16 cellular contexts compared by ENCODE assay signal in the genomic region with DNA sequence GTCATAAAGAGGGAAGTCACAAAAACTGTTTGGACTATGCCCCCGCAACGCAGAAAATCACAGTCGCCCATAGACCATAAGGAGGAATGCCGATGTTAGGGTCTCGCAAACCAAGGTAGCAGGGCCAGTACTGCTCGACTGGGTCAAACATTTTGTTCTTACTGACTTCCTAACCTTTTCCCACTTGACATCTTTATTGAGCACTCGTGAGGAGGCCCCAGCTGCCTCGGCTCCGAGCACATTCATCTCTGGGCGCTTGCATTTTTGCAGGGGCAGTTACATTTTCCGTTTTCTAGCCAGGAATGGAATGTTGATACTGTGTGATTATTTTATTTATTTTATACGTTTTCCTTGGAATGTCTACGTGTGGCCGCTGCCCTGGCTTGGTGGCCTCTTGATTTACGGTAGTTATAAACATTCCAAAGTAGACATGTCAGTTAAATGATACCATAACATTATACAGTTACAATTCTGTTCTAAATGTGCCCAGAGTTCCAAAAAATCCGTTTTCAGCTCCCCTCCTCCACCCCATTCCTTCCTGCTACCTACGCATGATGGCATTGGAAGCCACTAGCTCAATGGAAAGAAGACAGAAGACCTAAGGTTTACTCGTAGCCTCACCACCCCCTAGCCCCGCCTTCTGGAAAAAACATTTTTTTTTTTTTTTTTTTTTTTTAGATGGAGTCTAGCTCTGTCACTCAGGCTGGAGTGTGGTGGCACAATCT. TPM values are rescaled to one million over a fixed set of nuclear protein-coding genes. Genes with fewer than 3 reads are reported as not detected.
DNase-seq lines count a peak whose midpoint lies in the region; ATAC-seq, FAIRE-seq and TF ChIP-seq lines count a peak whose summit lies in the region.
"Had no signal": no experiment of that assay in that cellular context is flagged by ENCODE, and none has a peak within 500 bp of the region (broad histone marks: within the 10 kb centered on the region; RNA-seq: fewer than 3 reads in every experiment).

No MANE protein-coding gene starts in this region.

- H3K79me1 ChIP-seq in mesenchymal stem cell (replicated peaks; ENCODE audit: low read length, poor library complexity, severe bottlenecking): no peaks in the 10 kb centered on the region

- H4K8ac ChIP-seq in mesenchymal stem cell (ENCODE audit: low read length): no peak overlapping the region

- H2BK120ac ChIP-seq in mesenchymal stem cell (ENCODE audit: low read depth, low read length): no peak overlapping the region

- no peaks in the 10 kb centered on the region for H3K9me3 ChIP-seq in mesenchymal stem cell (ENCODE audit: control insufficient read depth, low read length)
- H3K9me3 ChIP-seq: BLaER1, heart left ventricle had no signal

- DNase-seq in HFF-Myc (ENCODE audit: extremely low read depth, low read depth) (peak; percentile 22), brain microvascular endothelial cell (peak; percentile 25), mesenchymal stem cell (peak; percentile 60), urothelium cell line (ENCODE audit: low spot score) (peak; percentile 52), NCI-H2081 (lab: John Stamatoyannopoulos, UW) (no peak), GM20000 (ENCODE audit: low spot score) (no peak), GM19240 (ENCODE audit: insufficient read length, low spot score) (no peak)
- DNase-seq: activated naive CD8-positive, alpha-beta T cell treated with anti-CD3 and anti-CD28 coated beads, Interleukin-2, amount 50 U/mL, for 24 hours; activated T-cell treated with anti-CD3 and anti-CD28 coated beads, Interleukin-2, amount 50 U/mL, for 72 hours; naive B cell; NCI-H1105 treated with DMSO at 0.1 percent for 48 hours; NCI-H345 had no signal

- no peak overlapping the region for H3K9ac ChIP-seq in mesenchymal stem cell (ENCODE audit: low read length)
- H3K9ac ChIP-seq: BLaER1 had no signal

- WGBS in mesenchymal stem cell: 25% methylated on average over 12 of the region's 19 CpGs

- no peak overlapping the region for H3K4ac ChIP-seq in mesenchymal stem cell (ENCODE audit: low read depth in 1 of 2, low read length in 2 of 2)

- peak; percentile 46 for FAIRE-seq in urothelium cell line (lab: Jason Lieb, UNC)
- FAIRE-seq: colon had no signal

- no peak overlapping the region for H2BK12ac ChIP-seq in mesenchymal stem cell (ENCODE audit: low read length in 2 of 2)

- no peak overlapping the region for H3K4me3 ChIP-seq in HFF-Myc (replicated peaks; ENCODE audit: low read depth, low read length)
- no peak overlapping the region for H3K4me3 ChIP-seq in brain microvascular endothelial cell (ENCODE audit: low read depth, low read length)
- H3K4me3 ChIP-seq in mesenchymal stem cell (ENCODE audit: insufficient read depth in 1 of 2, low read depth in 1 of 2, low read length in 2 of 2): no peak overlapping the region
- H3K4me3 ChIP-seq: BLaER1, heart left ventricle had no signal

- no peak overlapping the region for H3K14ac ChIP-seq in mesenchymal stem cell (ENCODE audit: low read length in 2 of 2)

- no peak overlapping the region for H3K23ac ChIP-seq in mesenchymal stem cell (ENCODE audit: low read length in 2 of 2)

- peak overlapping the region; percentile 89 for H2AK5ac ChIP-seq in mesenchymal stem cell (ENCODE audit: low read length, severe bottlenecking)

- TF ChIP-seq CTCF in HFF-Myc (IDR thresholded peaks at IDR 0.05; ENCODE audit: low read depth, low read length, missing control alignments): no peak
- no peak for TF ChIP-seq CTCF in brain microvascular endothelial cell (IDR thresholded peaks at IDR 0.05; ENCODE audit: low read depth, low read length, missing control alignments)
- no peak for TF ChIP-seq CTCF in GM20000 (IDR thresholded peaks at IDR 0.05; ENCODE audit: extremely low read depth, missing control alignments)

- no peak overlapping the region for H4K91ac ChIP-seq in mesenchymal stem cell (ENCODE audit: low read length)

- no peak overlapping the region for H2BK15ac ChIP-seq in mesenchymal stem cell (ENCODE audit: low read depth, poor library complexity, severe bottlenecking)

- no peak overlapping the region for H2AFZ ChIP-seq in mesenchymal stem cell (ENCODE audit: low read depth, low read length)

- no peak for ATAC-seq in GM19455 (IDR thresholded peaks at IDR 0.05; ENCODE audit: unreplicated experiment)
- ATAC-seq: activated naive CD8-positive, alpha-beta T cell treated with anti-CD3 and anti-CD28 coated beads, Interleukin-2, amount 50 U/mL, for 24 hours; activated T-cell treated with anti-CD3 and anti-CD28 coated beads, Interleukin-2, amount 50 U/mL, for 72 hours; heart left ventricle had no signal

- H3K27me3 ChIP-seq in brain microvascular endothelial cell (replicated peaks) (no peaks in the 10 kb centered on the region), mesenchymal stem cell (ENCODE audit: control insufficient read depth in 1 of 2, insufficient read depth in 1 of 2, low read length in 2 of 2) (peaks cover 0 to 33% of the 10 kb centered on the region in 2 experiments)
- H3K27me3 ChIP-seq: BLaER1 had no signal

- H3K36me3 ChIP-seq in brain microvascular endothelial cell (replicated peaks): no peaks in the 10 kb centered on the region
- H3K36me3 ChIP-seq in mesenchymal stem cell (ENCODE audit: control insufficient read depth in 1 of 2, insufficient read depth in 2 of 2, low read depth in 1 of 2, low read length in 2 of 2): no peaks in the 10 kb centered on the region
- H3K36me3 ChIP-seq: BLaER1, heart left ventricle had no signal

- peak overlapping the region; percentile 91 for H2BK5ac ChIP-seq in mesenchymal stem cell (ENCODE audit: low read depth, low read length, poor library complexity, severe bottlenecking)

- no peak overlapping the region for H3K18ac ChIP-seq in mesenchymal stem cell (ENCODE audit: low read depth in 1 of 2, low read length in 2 of 2)

- peak overlapping the region; percentile 31 for H3K4me2 ChIP-seq in mesenchymal stem cell (ENCODE audit: low read length, poor library complexity, severe bottlenecking)
- H3K4me2 ChIP-seq: BLaER1 had no signal

- H3K4me1 ChIP-seq in mesenchymal stem cell (ENCODE audit: control insufficient read depth, insufficient read depth, low read depth, low read length): peaks cover 26% of the 10 kb centered on the region

- in situ Hi-C loops in brain microvascular endothelial cell (cut with HindIII; ENCODE audit: low pct_ligation_motif_present, low sequenced_read_pairs): no loop called here

- H3K27ac ChIP-seq in brain microvascular endothelial cell (no peak overlapping the region), mesenchymal stem cell (ENCODE audit: low read length, poor library complexity, severe bottlenecking) (peak overlapping the region; percentile 99)
- H3K27ac ChIP-seq: BLaER1 had no signal

RNA-seq across cellular contexts. Expression of gene APCDD1L, which starts 56.9 kb away (rescaled TPM):
- 0.17 TPM for polyA plus RNA-seq in mesenchymal stem cell (2013, experiment 1 of 2)
- 0.16 TPM for polyA plus RNA-seq in mesenchymal stem cell (2013, experiment 2 of 2)

Comparison
In these comparisons a context has a peak if more than half of its experiments do, and no peak if none do; other contexts are left out.
1. DNase-seq: peak in HFF-Myc (single experiment), brain microvascular endothelial cell (single experiment), mesenchymal stem cell (single experiment) and urothelium cell line (single experiment); none in NCI-H2081 (0 of 2), GM20000 (single experiment) and GM19240 (single experiment).